Comparison of ENCODE assay signal across 1 cellular context in genomic region chr12:509494-509893, GRCh38.
TF ChIP-seq lines count a peak whose summit lies in the region.

No MANE protein-coding gene starts in this region.

TF ChIP-seq in WTC11, 78 proteins besides CTCF, POLR2A, EP300 and RAD21 (continued from another document):
- no peak for TF ChIP-seq AFF4 (CRISPR knock-in tag; IDR thresholded peaks at IDR 0.05; ENCODE audit: borderline replicate concordance)
- no peak for TF ChIP-seq IRF1 (CRISPR knock-in tag; IDR thresholded peaks at IDR 0.05)
- TF ChIP-seq SP1 (CRISPR knock-in tag; conservative IDR thresholded peaks at IDR 0.05): no peak
- TF ChIP-seq TEAD1 (CRISPR knock-in tag; IDR thresholded peaks at IDR 0.05): no peak
- no peak for TF ChIP-seq ZNF317 (CRISPR knock-in tag; IDR thresholded peaks at IDR 0.05; ENCODE audit: borderline replicate concordance, low read depth)
- TF ChIP-seq ZSCAN18 (CRISPR knock-in tag; IDR thresholded peaks at IDR 0.05): no peak
- no peak for TF ChIP-seq FOXK1 (CRISPR knock-in tag; IDR thresholded peaks at IDR 0.05)
- no peak for TF ChIP-seq NR1H2 (CRISPR knock-in tag; IDR thresholded peaks at IDR 0.05)
- no peak for TF ChIP-seq GTF2I (CRISPR knock-in tag; conservative IDR thresholded peaks at IDR 0.05)
